8 cellular contexts compared by ENCODE assay signal in the genomic region with DNA sequence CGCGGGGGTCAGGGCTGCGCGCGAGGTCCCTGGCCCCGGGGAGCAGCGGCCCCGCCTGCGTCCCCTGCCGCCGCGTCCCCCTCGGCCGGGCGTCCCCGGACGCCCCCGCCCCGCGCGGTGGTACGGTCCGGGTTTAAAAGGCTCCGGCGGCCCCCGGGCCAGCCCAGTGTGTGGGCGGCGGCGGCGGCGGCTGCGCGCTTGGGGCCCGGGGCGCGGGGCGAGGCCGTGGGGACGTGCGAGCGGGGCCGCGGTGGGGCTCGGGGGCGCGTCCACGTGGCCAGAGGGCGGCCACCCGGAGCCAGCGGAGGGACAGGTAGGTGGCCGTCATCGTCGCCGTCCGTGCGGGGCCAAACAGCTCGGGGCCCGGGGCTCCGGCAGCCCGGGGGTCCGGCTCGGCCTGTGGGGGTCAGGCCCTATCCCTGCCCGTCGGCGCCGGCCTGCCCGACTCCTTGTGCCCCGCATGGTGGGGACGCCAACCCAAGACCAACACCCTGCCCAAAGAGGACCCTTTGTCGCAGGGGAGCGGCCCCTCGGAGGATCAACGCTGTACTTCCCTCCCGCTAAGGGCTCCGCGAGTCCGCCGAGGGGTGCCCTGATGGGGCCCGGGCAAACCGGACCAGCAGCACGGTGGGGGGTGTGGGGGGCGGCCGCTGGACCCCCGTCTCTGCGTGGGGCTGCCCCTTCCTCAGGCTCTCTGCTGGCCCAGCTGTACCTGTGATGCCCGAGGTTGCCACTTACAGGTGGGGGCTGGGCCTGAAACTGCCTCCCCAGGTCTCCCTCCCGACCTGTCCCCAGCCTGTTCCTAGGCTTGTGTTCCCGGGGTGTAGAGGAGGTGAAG. TPM values are rescaled to one million over a fixed set of nuclear protein-coding genes. Genes with fewer than 3 reads are reported as not detected.
DNase-seq lines count a peak whose midpoint lies in the region; ATAC-seq and TF ChIP-seq lines count a peak whose summit lies in the region.

A gene (plus strand): TSS at position 166 of the 838 bp plus-strand sequence. CDS start 1,903 bp downstream, outside the sequence.

- CTCF ChIA-PET in AG04450 (lab: Charles Lee), result no interaction called here

- POLR2A ChIA-PET in AG04450 (lab: Yijun Ruan, JAX), result interaction anchor here (1.1 to 1.5 kb wide), 3 partner anchors 29 to 47 kb away, joined by 3 to 6 read pairs (median 4); a partner anchor contains a TSS

- DNase-seq in AG04450 (ENCODE audit: low read depth, low spot score), result no peak
- peak in 24 of 61 donors; percentile 3 to 61 (median 18) for DNase-seq in caudate nucleus (lab: John Stamatoyannopoulos, UW)
- peak; percentile 66 to 68 for DNase-seq in stimulated activated CD4-positive, alpha-beta T cell treated with anti-CD3 and anti-CD28 coated beads, Interleukin-2, amount 100 ng/mL, for 24 hours

- H3K4me3 ChIP-seq in AG04450 (ENCODE audit: low read depth, low read length), result peak within 1 kb of the TSS; percentile 75

- no peaks in the 10 kb centered on the region for H3K9me3 ChIP-seq in AG04450 (ENCODE audit: control insufficient read depth, insufficient read depth, low read length)

- TF ChIP-seq CTCF in AG04450 (IDR thresholded peaks at IDR 0.05; ENCODE audit: low read depth, low read length) (no peak), VCaP (conservative IDR thresholded peaks at IDR 0.05) (no peak)

- ATAC-seq in GM19035 (IDR thresholded peaks at IDR 0.05; ENCODE audit: unreplicated experiment) (peak; percentile 60), HG03469 (IDR thresholded peaks at IDR 0.05; ENCODE audit: unreplicated experiment) (peak; percentile 35), GM19397 (IDR thresholded peaks at IDR 0.05; ENCODE audit: unreplicated experiment) (no peak)

- H3K27ac ChIP-seq in AG04450 (ENCODE audit: low read depth, low read length) (no peak within 1 kb of the TSS), VCaP (peak within 1 kb of the TSS; percentile 77), caudate nucleus (ENCODE audit: low read depth, low read length) (peak within 1 kb of the TSS; percentile 44), layer of hippocampus (ENCODE audit: low read depth, low read length) (peak within 1 kb of the TSS; percentile 81)

- no peaks in the 10 kb centered on the region for H3K27me3 ChIP-seq in AG04450 (ENCODE audit: control insufficient read depth, insufficient read depth, low read length)
- H3K27me3 ChIP-seq in layer of hippocampus (ENCODE audit: control insufficient read depth, insufficient read depth, low read length), result no peaks in the 10 kb centered on the region

RNA-seq across cellular contexts. Expression of the gene that starts here (rescaled TPM):
- polyA plus RNA-seq in AG04450 (2011; rRNA removed), result 20.5 and 28.1 TPM in 2 replicates
- polyA minus RNA-seq in AG04450 (2011; rRNA and poly(A)+ RNA removed), result 49.2 and 82.6 TPM in 2 replicates
